19 cellular contexts compared by ENCODE assay signal in genomic region chr4:165308606-165309005, GRCh38. TPM values are rescaled to one million over a fixed set of nuclear protein-coding genes. Genes with fewer than 3 reads are reported as not detected.
A peak's percentile ranks its signal among the peaks of the same experiment; 100 is the strongest.
DNase-seq lines count a peak whose midpoint lies in the region; ATAC-seq and TF ChIP-seq lines count a peak whose summit lies in the region.
"Had no signal": no experiment of that assay in that cellular context is flagged by ENCODE, and none has a peak within 500 bp of the region (broad histone marks: within the 10 kb centered on the region; RNA-seq: fewer than 3 reads in every experiment).

No MANE protein-coding gene starts in this region.

- H3K27me3 ChIP-seq in osteoblast (ENCODE audit: insufficient read depth, low read length) = no peaks in the 10 kb centered on the region
- H3K27me3 ChIP-seq in right lobe of liver = no peaks in the 10 kb centered on the region
- H3K27me3 ChIP-seq in MM.1S (replicated peaks; ENCODE audit: insufficient read depth, low read length) = no peaks in the 10 kb centered on the region

- peaks cover 16% of the 10 kb centered on the region for H3K4me1 Mint-ChIP-seq in CD14-positive monocyte
- H3K4me1 Mint-ChIP-seq: GM23338 had no signal

- no peaks in the 10 kb centered on the region for H3K79me2 ChIP-seq in osteoblast (ENCODE audit: insufficient read depth, low read length)
- no peaks in the 10 kb centered on the region for H3K79me2 ChIP-seq in MM.1S (ENCODE audit: low read length)

- H3K4me1 ChIP-seq in osteoblast (ENCODE audit: insufficient read depth, low read length) (peaks cover 12% of the 10 kb centered on the region), right lobe of liver (peaks cover 0 to 1% (median under 1%) of the 10 kb centered on the region in 4 donors), MM.1S (ENCODE audit: low read length) (no peaks in the 10 kb centered on the region)

- H3K4me3 ChIP-seq in osteoblast (ENCODE audit: insufficient read depth, low read length) (no peak overlapping the region), right lobe of liver (no peak overlapping the region), MM.1S (ENCODE audit: low read length) (no peak overlapping the region)
- H3K4me3 ChIP-seq: A549, GM12878, GM23338 had no signal

- H3K36me3 ChIP-seq in osteoblast (ENCODE audit: insufficient read depth, low read length) = no peaks in the 10 kb centered on the region
- H3K36me3 ChIP-seq in right lobe of liver = peaks cover 0 to 7% (median 2%) of the 10 kb centered on the region in 4 donors
- no peaks in the 10 kb centered on the region for H3K36me3 ChIP-seq in MM.1S (replicated peaks; ENCODE audit: insufficient read depth, low read length)

- peaks cover 53 to 73% of the 10 kb centered on the region in 2 donors for H3K36me3 Mint-ChIP-seq in CD14-positive monocyte

- H3F3A ChIP-seq in MM.1S (ENCODE audit: insufficient read depth, low read length) = no peaks in the 10 kb centered on the region

- H4K20me1 ChIP-seq in osteoblast (ENCODE audit: insufficient read depth, low read length) (no peaks in the 10 kb centered on the region), MM.1S (ENCODE audit: insufficient read depth, low read length) (0 out of 2 replicates have a peak, but pooled peaks cover 7% of the 10 kb centered on the region)

- DNase-seq in CD14-positive monocyte (ENCODE audit: low spot score) (no peak), epithelial cell of prostate (ENCODE audit: low read depth, low spot score) (no peak), osteoblast (ENCODE audit: insufficient read length, low spot score, missing footprints) (no peak), right lobe of liver (no peak), NCI-H1092 (lab: John Stamatoyannopoulos, UW) (no peak), MM.1S (no peak), DMS53 (lab: John Stamatoyannopoulos, UW) (no peak)
- DNase-seq: CD4-positive, CD25-positive, alpha-beta regulatory T cell; NCI-H1092 treated with DMSO at 0.1 percent for 48 hours; NCI-H2227 treated with DMSO at 0.1 percent for 48 hours; NCI-H524; SHP77 had no signal

- H3K4me2 ChIP-seq in osteoblast (ENCODE audit: insufficient read depth, low read length) = peak overlapping the region; percentile 61
- H3K4me2 ChIP-seq in MM.1S (ENCODE audit: low read depth, low read length) = no peak overlapping the region
- H3K4me2 ChIP-seq: A549, GM23338, KMS-11 had no signal

- peak overlapping the region; percentile 78 to 95 (median 92) for H3K27ac Mint-ChIP-seq in CD14-positive monocyte
- H3K27ac Mint-ChIP-seq: CD4-positive, CD25-positive, alpha-beta regulatory T cell; GM23338 had no signal

- intact Hi-C loops in CD14-positive monocyte (cut with micrococcal nuclease) (no loop called here), right lobe of liver (cut with DNase I) (no loop called here)

- H3K9ac ChIP-seq in MM.1S (ENCODE audit: low read length) = no peak overlapping the region
- H3K9ac ChIP-seq: KMS-11 had no signal

- H3K9me3 ChIP-seq in osteoblast (ENCODE audit: low read depth, low read length) (no peaks in the 10 kb centered on the region), right lobe of liver (no peaks in the 10 kb centered on the region), MM.1S (replicated peaks; ENCODE audit: insufficient read depth, low read length) (no peaks in the 10 kb centered on the region)

- H3K27me3 Mint-ChIP-seq in CD14-positive monocyte (ENCODE audit: low read depth in 3 of 3) = peaks cover 0 to 1% (median 0%) of the 10 kb centered on the region in 3 donors
- H3K27me3 Mint-ChIP-seq: CD4-positive, CD25-positive, alpha-beta regulatory T cell had no signal

- H2AFZ ChIP-seq in osteoblast (ENCODE audit: low read length) (peak overlapping the region; percentile 58), MM.1S (ENCODE audit: low read length) (no peak overlapping the region)
- H2AFZ ChIP-seq: GM23338 had no signal

- 95% methylated on average over 2 of the region's 2 CpGs for WGBS in right lobe of liver (ENCODE audit: insufficient coverage, low coverage, low lambda C conversion rate, missing lambda C conversion rate)

- TF ChIP-seq CTCF in CD14-positive monocyte (IDR thresholded peaks at IDR 0.05) = no peak
- no peak for TF ChIP-seq CTCF in VCaP (conservative IDR thresholded peaks at IDR 0.05)
- no peak for TF ChIP-seq CTCF in osteoblast (IDR thresholded peaks at IDR 0.05; ENCODE audit: extremely low read depth, low read depth, low read length)
- no peak for TF ChIP-seq CTCF in right lobe of liver (IDR thresholded peaks at IDR 0.05)
- no peak for TF ChIP-seq CTCF in MM.1S (IDR thresholded peaks at IDR 0.05; ENCODE audit: low read length)

- no peak for TF ChIP-seq POLR2A in right lobe of liver (IDR thresholded peaks at IDR 0.05)

- H3K9me2 ChIP-seq in MM.1S (replicated peaks; ENCODE audit: insufficient read depth, low read length) = no peaks in the 10 kb centered on the region

- H3K9me3 Mint-ChIP-seq in CD14-positive monocyte = peaks cover 0 to 2% (median 0%) of the 10 kb centered on the region in 7 donors
- H3K9me3 Mint-ChIP-seq: CD4-positive, CD25-positive, alpha-beta regulatory T cell; GM23338 had no signal

- no peak overlapping the region for H3K4me3 Mint-ChIP-seq in CD14-positive monocyte
- H3K4me3 Mint-ChIP-seq: CD4-positive, CD25-positive, alpha-beta regulatory T cell; GM23338 had no signal

- ATAC-seq in right lobe of liver = no peak
- ATAC-seq: A549, GM12878, GM23338, HepG2, SK-N-SH treated with all-trans-retinoic acid at 6 μM for 48 hours had no signal

- H3K27ac ChIP-seq in VCaP = peak overlapping the region; percentile 44
- H3K27ac ChIP-seq in epithelial cell of prostate = peak overlapping the region; percentile 24
- peak overlapping the region; percentile 52 for H3K27ac ChIP-seq in osteoblast (ENCODE audit: low read depth, low read length)
- no peak overlapping the region for H3K27ac ChIP-seq in right lobe of liver
- no peak overlapping the region for H3K27ac ChIP-seq in MM.1S (ENCODE audit: low read length)
- H3K27ac ChIP-seq: A549, KMS-11 had no signal

RNA-seq across cellular contexts. Expression of gene MSMO1, which starts 18.9 kb away (rescaled TPM):
- 1 to 10 TPM; 6.0 to 7.6 TPM for polyA plus RNA-seq in CD14-positive monocyte
- 238 and 290 TPM in 2 replicates for total RNA-seq in osteoblast
- total RNA-seq in right lobe of liver = 100 to 1,000 TPM in 4 of 6 experiments, 10 to 100 TPM in 2; 81.8 to 368 (median 122) TPM

Comparison
In these comparisons a context has a peak if more than half of its experiments do, and no peak if none do; other contexts are left out.
1. H3K27ac ChIP-seq: peak in VCaP (single experiment), epithelial cell of prostate (single experiment) and osteoblast (single experiment); none in right lobe of liver (0 of 3) and MM.1S (single experiment).